Comparison of ENCODE assay signal across 11 cellular contexts in the genomic region with DNA sequence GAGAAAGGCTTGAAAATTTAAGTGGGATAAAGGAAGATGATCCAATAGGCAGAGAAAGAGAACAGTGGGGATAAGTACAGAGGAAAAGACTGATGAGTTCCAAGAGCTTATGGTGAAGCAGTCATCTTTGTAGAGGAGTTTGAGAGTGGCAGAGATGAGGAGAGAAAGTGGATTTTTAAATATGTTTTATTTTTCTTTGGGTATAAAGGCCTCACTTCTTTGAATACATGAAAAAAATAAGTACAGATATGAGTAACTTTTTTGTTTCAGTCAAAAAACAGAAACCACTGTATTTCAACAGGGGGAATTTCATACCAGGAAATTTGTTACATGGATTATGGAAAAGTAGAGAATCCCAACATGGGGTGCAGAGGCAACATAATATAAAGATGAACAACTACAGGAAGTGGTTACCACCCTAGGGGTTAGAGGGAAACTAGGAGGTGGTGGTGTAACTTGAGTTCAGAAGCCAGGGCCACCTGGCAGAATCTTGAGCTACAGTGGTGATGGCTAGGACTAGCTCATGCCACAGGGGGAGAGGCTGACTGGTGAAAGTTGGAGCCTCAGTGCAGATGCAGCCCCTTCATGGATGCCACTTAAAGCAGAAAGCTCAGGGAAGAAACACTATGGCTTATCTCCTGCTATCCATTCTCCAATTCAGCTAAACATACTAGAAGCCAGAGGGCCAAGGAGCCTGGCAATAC. TPM values are rescaled to one million over a fixed set of nuclear protein-coding genes. Genes with fewer than 3 reads are reported as not detected.
A peak's percentile ranks its signal among the peaks of the same experiment; 100 is the strongest.
DNase-seq lines count a peak whose midpoint lies in the region; ATAC-seq and TF ChIP-seq lines count a peak whose summit lies in the region.
"Had no signal": no experiment of that assay in that cellular context is flagged by ENCODE, and none has a peak within 500 bp of the region (broad histone marks: within the 10 kb centered on the region; RNA-seq: fewer than 3 reads in every experiment).

No MANE protein-coding gene starts in this region.

- H3K4me3 ChIP-seq in BLaER1 treated with 17β-estradiol and CSF1 and Interleukin-3, amounts not matched to agents 10 nM and 100 nM: no peak overlapping the region
- H3K4me3 ChIP-seq in SU-DHL-6 (ENCODE audit: insufficient read depth, low read length, poor library complexity, severe bottlenecking) (peak overlapping the region; percentile 10), body of pancreas (no peak overlapping the region), osteoblast (ENCODE audit: insufficient read depth, low read length) (no peak overlapping the region)
- H3K4me3 ChIP-seq: suprapubic skin had no signal

- peak; percentile 82 for ATAC-seq in GM18909 (IDR thresholded peaks at IDR 0.05; ENCODE audit: poor library complexity, unreplicated experiment)
- ATAC-seq in HG02981 (IDR thresholded peaks at IDR 0.05; ENCODE audit: unreplicated experiment): peak; percentile 67
- no peak for ATAC-seq in body of pancreas

- intact Hi-C loops in body of pancreas (cut with DNase I): no loop called here

- peaks cover 10% of the 10 kb centered on the region; the same call in 1 of the 2 replicates for H3F3A ChIP-seq in SU-DHL-6 (ENCODE audit: insufficient read depth)

- H3K27me3 ChIP-seq in BLaER1 treated with 17β-estradiol and CSF1 and Interleukin-3, amounts not matched to agents 10 nM and 100 nM: no peaks in the 10 kb centered on the region
- H3K27me3 ChIP-seq in SU-DHL-6 (ENCODE audit: low read length) (no peaks in the 10 kb centered on the region), body of pancreas (no peaks in the 10 kb centered on the region), osteoblast (ENCODE audit: insufficient read depth, low read length) (no peaks in the 10 kb centered on the region)
- H3K27me3 ChIP-seq: suprapubic skin had no signal

- no peak for DNase-seq in stimulated activated CD4-positive, alpha-beta T cell treated with anti-CD3 and anti-CD28 coated beads, Interleukin-15, amount 100 ng/mL, for 24 hours
- no peak for DNase-seq in amniotic stem cell (lab: John Stamatoyannopoulos, UW)
- DNase-seq in body of pancreas: no peak
- DNase-seq in osteoblast (ENCODE audit: insufficient read length, low spot score, missing footprints): no peak
- DNase-seq: kidney glomerular epithelial cell, NCI-H524 treated with DMSO at 0.1 percent for 48 hours had no signal

- H3K79me2 ChIP-seq in SU-DHL-6 (ENCODE audit: insufficient read depth, low read length) (peaks cover 15% of the 10 kb centered on the region; the same call in 1 of the 2 replicates), osteoblast (ENCODE audit: insufficient read depth, low read length) (no peaks in the 10 kb centered on the region)

- peak overlapping the region; percentile 61 to 86 (median 80) for H3K4me2 ChIP-seq in BLaER1 treated with 17β-estradiol and CSF1 and Interleukin-3, amounts not matched to agents 10 nM and 100 nM
- H3K4me2 ChIP-seq in SU-DHL-6 (ENCODE audit: low read depth, low read length, poor library complexity, severe bottlenecking) (peak overlapping the region; percentile 51), osteoblast (ENCODE audit: insufficient read depth, low read length) (no peak overlapping the region)

- peak overlapping the region in 6 of 11 experiments; percentile 0 to 33 (median 24); a peak in 6 of 22 replicates for H3K9ac ChIP-seq in BLaER1 treated with 17β-estradiol and CSF1 and Interleukin-3, amounts not matched to agents 10 nM and 100 nM
- peak overlapping the region; percentile 30 for H3K9ac ChIP-seq in SU-DHL-6 (ENCODE audit: low read length)

- TF ChIP-seq CTCF in SU-DHL-6 (IDR thresholded peaks at IDR 0.05; ENCODE audit: insufficient read depth, low read length, poor library complexity, severe bottlenecking): no peak
- TF ChIP-seq CTCF in body of pancreas (IDR thresholded peaks at IDR 0.05): no peak
- TF ChIP-seq CTCF in osteoblast (IDR thresholded peaks at IDR 0.05; ENCODE audit: extremely low read depth, low read depth, low read length): no peak

- H2AFZ ChIP-seq in SU-DHL-6 (ENCODE audit: low read depth, low read length, severe bottlenecking) (no peak overlapping the region), osteoblast (ENCODE audit: low read length) (no peak overlapping the region)

- H3K36me3 ChIP-seq in BLaER1 treated with 17β-estradiol and CSF1 and Interleukin-3, amounts not matched to agents 10 nM and 100 nM: peaks cover 0 to 5% (median 0%) of the 10 kb centered on the region in 11 experiments; a peak in 6 of 22 replicates
- H3K36me3 ChIP-seq in SU-DHL-6 (ENCODE audit: low read length) (no peaks in the 10 kb centered on the region), body of pancreas (replicated peaks in 1 of 2; ENCODE audit: insufficient read depth in 1 of 2, low read depth in 2 of 2) (no peaks in the 10 kb centered on the region), osteoblast (ENCODE audit: insufficient read depth, low read length) (no peaks in the 10 kb centered on the region)
- H3K36me3 ChIP-seq: suprapubic skin had no signal

- peaks cover 0 to 3% (median 0%) of the 10 kb centered on the region in 11 experiments; a peak in 1 of 22 replicates for H3K9me3 ChIP-seq in BLaER1 treated with 17β-estradiol and CSF1 and Interleukin-3, amounts not matched to agents 10 nM and 100 nM (replicated peaks in 1 of 11)
- H3K9me3 ChIP-seq in SU-DHL-6 (ENCODE audit: insufficient read depth, low read length): no peaks in the 10 kb centered on the region
- H3K9me3 ChIP-seq in body of pancreas: no peaks in the 10 kb centered on the region
- H3K9me3 ChIP-seq in osteoblast (ENCODE audit: low read depth, low read length): no peaks in the 10 kb centered on the region
- H3K9me3 ChIP-seq: suprapubic skin had no signal

- H3K4me1 ChIP-seq in BLaER1 treated with 17β-estradiol and CSF1 and Interleukin-3, amounts not matched to agents 10 nM and 100 nM: peaks cover 21 to 48% (median 31%) of the 10 kb centered on the region in 10 experiments
- H3K4me1 ChIP-seq in body of pancreas (no peaks in the 10 kb centered on the region), osteoblast (ENCODE audit: insufficient read depth, low read length) (no peaks in the 10 kb centered on the region)
- H3K4me1 ChIP-seq: suprapubic skin had no signal

- no peaks in the 10 kb centered on the region for H4K20me1 ChIP-seq in BLaER1 treated with 17β-estradiol and CSF1 and Interleukin-3, amounts not matched to agents 10 nM and 100 nM
- H4K20me1 ChIP-seq in SU-DHL-6 (ENCODE audit: low read depth, low read length) (no peaks in the 10 kb centered on the region), osteoblast (ENCODE audit: insufficient read depth, low read length) (no peaks in the 10 kb centered on the region)

- H3K27ac ChIP-seq in BLaER1 treated with 17β-estradiol and CSF1 and Interleukin-3, amounts not matched to agents 10 nM and 100 nM: peak overlapping the region; percentile 15 to 76 (median 60); a peak in 20 of 22 replicates
- H3K27ac ChIP-seq in SU-DHL-6 (ENCODE audit: low read depth, low read length) (peak overlapping the region; percentile 87), body of pancreas (no peak overlapping the region), osteoblast (ENCODE audit: low read depth, low read length) (no peak overlapping the region)
- H3K27ac ChIP-seq: suprapubic skin had no signal

- TF ChIP-seq POLR2A in body of pancreas (IDR thresholded peaks at IDR 0.05): no peak

- no peaks in the 10 kb centered on the region for H3K9me2 ChIP-seq in SU-DHL-6 (replicated peaks; ENCODE audit: insufficient read depth, low read length)

RNA-seq across cellular contexts. Expression of gene CYBB, which starts 3.4 kb away (rescaled TPM):
- total RNA-seq in body of pancreas (10 to 100 TPM in 1 of 2 donors, 1 to 10 TPM in 1; 3.6 to 11.2 TPM), osteoblast (0.29 and 1.4 TPM in 2 replicates)

Comparison
In these comparisons a context has a peak if more than half of its experiments do, and no peak if none do; other contexts are left out.
1. H3K27ac ChIP-seq: peak in BLaER1 treated with 17β-estradiol and CSF1 and Interleukin-3, amounts not matched to agents 10 nM and 100 nM (11 of 11) and SU-DHL-6 (single experiment); none in body of pancreas (0 of 4) and osteoblast (single experiment).